In the genomic region with DNA sequence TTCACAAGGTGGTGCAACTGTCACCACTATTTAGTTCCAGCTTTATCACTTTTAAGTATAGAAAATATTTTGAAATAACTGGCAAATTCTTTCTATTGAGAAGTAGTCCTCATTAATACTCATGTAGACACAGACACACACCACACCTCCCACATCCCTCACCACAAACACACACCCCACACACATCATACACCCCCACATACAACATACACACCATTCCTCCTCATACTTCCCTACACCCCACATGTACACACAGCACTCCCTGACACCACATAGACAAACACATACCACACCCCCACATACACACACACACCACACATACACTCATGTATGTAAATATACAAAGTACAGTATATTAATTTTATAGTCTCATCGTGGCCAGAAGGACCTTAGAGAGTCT, we compare ENCODE assay signal across 28 cellular contexts.
"Had no signal": no experiment of that assay in that cellular context is flagged by ENCODE, and none has a peak within 500 bp of the region (broad histone marks: within the 10 kb centered on the region; RNA-seq: fewer than 3 reads in every experiment).

No MANE protein-coding gene starts in this region.

- FAIRE-seq: endothelial cell of umbilical vein had no signal

- H3K4me3 Mint-ChIP-seq: immature natural killer cell; memory B cell; natural killer cell; stimulated activated effector memory CD8-positive, alpha-beta T cell treated with anti-CD3 and anti-CD28 coated beads, Interleukin-12 subunit alpha, Interleukin-12 subunit beta, amount 100 ng/mL, for 72 hours had no signal

- H3K36me3 Mint-ChIP-seq: immature natural killer cell; memory B cell; natural killer cell; stimulated activated effector memory CD8-positive, alpha-beta T cell treated with anti-CD3 and anti-CD28 coated beads, Interleukin-12 subunit alpha, Interleukin-12 subunit beta, amount 100 ng/mL, for 72 hours had no signal

- H3K9me3 Mint-ChIP-seq: memory B cell; natural killer cell; stimulated activated effector memory CD8-positive, alpha-beta T cell treated with anti-CD3 and anti-CD28 coated beads, Interleukin-12 subunit alpha, Interleukin-12 subunit beta, amount 100 ng/mL, for 72 hours had no signal

- H3K4me1 ChIP-seq: colonic mucosa, foreskin keratinocyte, psoas muscle had no signal

- H3K27ac Mint-ChIP-seq: immature natural killer cell; memory B cell; natural killer cell; stimulated activated effector memory CD8-positive, alpha-beta T cell treated with anti-CD3 and anti-CD28 coated beads, Interleukin-12 subunit alpha, Interleukin-12 subunit beta, amount 100 ng/mL, for 72 hours had no signal

- H3K4me2 ChIP-seq: hepatocyte had no signal

- DNase-seq: colonic mucosa; dermis blood vessel endothelial cell; effector memory CD4-positive, alpha-beta T cell; foreskin keratinocyte; heart left ventricle; immature natural killer cell; islet precursor cell; kidney glomerular epithelial cell; natural killer cell; occipital lobe; ovary; posterior cingulate gyrus; psoas muscle; right cardiac atrium; sigmoid colon; stimulated activated CD4-positive, alpha-beta T cell treated with anti-CD3 and anti-CD28 coated beads, Interleukin-2, amount 100 ng/mL, for 24 hours; stimulated activated CD4-positive, alpha-beta T cell treated with anti-CD3 and anti-CD28 coated beads, Interleukin-4, amount 100 ng/mL, for 24 hours; stimulated activated naive CD4-positive, alpha-beta T cell treated with Interleukin-2 at 50 U/mL for 16 hours; stomach; thyroid gland; trophoblast cell had no signal

- H3K36me3 ChIP-seq: colonic mucosa, esophagus muscularis mucosa, gastroesophageal sphincter, heart left ventricle, ovary, sigmoid colon, stomach, thyroid gland had no signal

- H3K4me1 Mint-ChIP-seq: immature natural killer cell; memory B cell; natural killer cell; stimulated activated effector memory CD8-positive, alpha-beta T cell treated with anti-CD3 and anti-CD28 coated beads, Interleukin-12 subunit alpha, Interleukin-12 subunit beta, amount 100 ng/mL, for 72 hours had no signal

- H3K27me3 ChIP-seq: colonic mucosa, esophagus muscularis mucosa, gastroesophageal sphincter, heart left ventricle, hepatocyte, ovary, sigmoid colon, stomach, thyroid gland had no signal

- H3K9me3 ChIP-seq: colonic mucosa, esophagus muscularis mucosa, gastroesophageal sphincter, heart left ventricle, ovary, psoas muscle, sigmoid colon, stomach, thyroid gland had no signal

- H2AFZ ChIP-seq: hepatocyte had no signal

- ATAC-seq: foreskin keratinocyte, gastroesophageal sphincter, heart left ventricle, natural killer cell, psoas muscle, right cardiac atrium had no signal

- H3K4me3 ChIP-seq: colonic mucosa, esophagus muscularis mucosa, gastroesophageal sphincter, heart left ventricle, hepatocyte, lung, ovary, psoas muscle, sigmoid colon, stomach, thyroid gland had no signal

- H3K27ac ChIP-seq: esophagus muscularis mucosa, foreskin keratinocyte, gastroesophageal sphincter, hepatocyte, ovary, psoas muscle, sigmoid colon, stomach, thyroid gland had no signal
